12 cellular contexts compared by ENCODE assay signal in genomic region chr19:38737297-38737865, GRCh38. TPM values are rescaled to one million over a fixed set of nuclear protein-coding genes. Genes with fewer than 3 reads are reported as not detected.
DNase-seq lines count a peak whose midpoint lies in the region; ATAC-seq and TF ChIP-seq lines count a peak whose summit lies in the region.
"Had no signal": no experiment of that assay in that cellular context is flagged by ENCODE, and none has a peak within 500 bp of the region (broad histone marks: within the 10 kb centered on the region; RNA-seq: fewer than 3 reads in every experiment).

No MANE protein-coding gene starts in this region.

- peaks cover 48% of the 10 kb centered on the region for H3K4me1 Mint-ChIP-seq in CD14-positive monocyte
- peaks cover 25% of the 10 kb centered on the region for H3K4me1 Mint-ChIP-seq in activated T-helper 17 cell treated with anti-CD3 and anti-CD28 coated beads, Interleukin-2, amount 50 U/mL, for 72 hours
- peaks cover 7 to 47% (median 29%) of the 10 kb centered on the region in 7 donors for H3K4me1 Mint-ChIP-seq in naive thymus-derived CD4-positive, alpha-beta T cell

- peaks cover 15 to 27% of the 10 kb centered on the region in 2 donors for H3K4me1 ChIP-seq in naive thymus-derived CD4-positive, alpha-beta T cell (ENCODE audit: control insufficient read depth in 2 of 2, insufficient read depth in 2 of 2, low read length in 2 of 2)

- H3K27me3 ChIP-seq in naive thymus-derived CD4-positive, alpha-beta T cell (ENCODE audit: control insufficient read depth in 2 of 2, insufficient read depth in 2 of 2, low read length in 2 of 2), result no peaks in the 10 kb centered on the region

- POLR2A ChIA-PET in naive thymus-derived CD4-positive, alpha-beta T cell (lab: Charles Lee), result interaction anchor here (2.5 kb wide), 1 partner anchor 32 kb away, joined by 7 read pairs; no protein-coding TSS in a partner anchor

- peak overlapping the region; percentile 44 to 81 for H3K4me3 Mint-ChIP-seq in CD14-positive monocyte
- H3K4me3 Mint-ChIP-seq in activated T-helper 17 cell treated with anti-CD3 and anti-CD28 coated beads, Interleukin-2, amount 50 U/mL, for 72 hours, result peak overlapping the region; percentile 80
- peak overlapping the region; percentile 53 to 83 (median 74) for H3K4me3 Mint-ChIP-seq in naive thymus-derived CD4-positive, alpha-beta T cell

- CTCF ChIA-PET in naive thymus-derived CD4-positive, alpha-beta T cell (lab: Charles Lee), result no interaction called here

- H3K9me3 Mint-ChIP-seq in CD14-positive monocyte, result peaks cover 0 to 5% (median 1%) of the 10 kb centered on the region in 7 donors
- H3K9me3 Mint-ChIP-seq in activated T-helper 17 cell treated with anti-CD3 and anti-CD28 coated beads, Interleukin-2, amount 50 U/mL, for 72 hours, result no peaks in the 10 kb centered on the region
- H3K9me3 Mint-ChIP-seq in naive thymus-derived CD4-positive, alpha-beta T cell, result peaks cover 0 to 3% (median 0%) of the 10 kb centered on the region in 11 donors
- H3K9me3 Mint-ChIP-seq: dendritic cell treated with granulocyte-macrophage colony-stimulating factor and Interleukin-4, amounts not matched to agents 40 ng/mL and 50 ng/mL, for 4 days had no signal

- no peaks in the 10 kb centered on the region for H3K36me3 ChIP-seq in naive thymus-derived CD4-positive, alpha-beta T cell (ENCODE audit: control insufficient read depth in 2 of 3, insufficient read depth in 3 of 3, low read length in 3 of 3)

- peaks cover 0 to 3% of the 10 kb centered on the region in 2 donors for H3K36me3 Mint-ChIP-seq in CD14-positive monocyte
- peaks cover 13% of the 10 kb centered on the region for H3K36me3 Mint-ChIP-seq in activated T-helper 17 cell treated with anti-CD3 and anti-CD28 coated beads, Interleukin-2, amount 50 U/mL, for 72 hours (ENCODE audit: low read depth)
- H3K36me3 Mint-ChIP-seq in naive thymus-derived CD4-positive, alpha-beta T cell, result peaks cover 0 to 3% (median 0%) of the 10 kb centered on the region in 5 donors

- no peaks in the 10 kb centered on the region for H3K9me3 ChIP-seq in naive thymus-derived CD4-positive, alpha-beta T cell (ENCODE audit: control insufficient read depth in 2 of 3, low read length in 3 of 3)

- intact Hi-C loops in CD14-positive monocyte (cut with micrococcal nuclease), result loop anchor here in 1 of 2 donors (10.0 kb wide), 1 partner anchor 187 kb away; no protein-coding TSS in a partner anchor
- intact Hi-C loops in naive thymus-derived CD4-positive, alpha-beta T cell (cut with micrococcal nuclease), result loop anchor here (2.0 to 5.0 kb wide), 2 partner anchors 31 to 90 kb away; partner anchors contain the start of gene ACTN4 (in 1 of the 2)

- peak overlapping the region in 5 of 7 donors; percentile 0 to 48 (median 11) for H3K27ac Mint-ChIP-seq in CD14-positive monocyte
- peak overlapping the region; percentile 1 for H3K27ac Mint-ChIP-seq in activated T-helper 17 cell treated with anti-CD3 and anti-CD28 coated beads, Interleukin-2, amount 50 U/mL, for 72 hours
- H3K27ac Mint-ChIP-seq in naive thymus-derived CD4-positive, alpha-beta T cell, result peak overlapping the region in 7 of 9 donors; percentile 11 to 89 (median 56)
- H3K27ac Mint-ChIP-seq: dendritic cell treated with granulocyte-macrophage colony-stimulating factor and Interleukin-4, amounts not matched to agents 40 ng/mL and 50 ng/mL, for 4 days had no signal

- no peak overlapping the region for H3K27ac ChIP-seq in naive thymus-derived CD4-positive, alpha-beta T cell (ENCODE audit: low read depth, low read length)

- TF ChIP-seq CTCF in CD14-positive monocyte (IDR thresholded peaks at IDR 0.05), result no peak

- DNase-seq in CD14-positive monocyte (ENCODE audit: low spot score) (no peak), Daoy (ENCODE audit: low read depth) (peak; percentile 2), dermis blood vessel endothelial cell (no peak), hippocampal formation (lab: John Stamatoyannopoulos, UW) (no peak), occipital lobe (lab: John Stamatoyannopoulos, UW) (no peak)
- no peak for DNase-seq in naive thymus-derived CD4-positive, alpha-beta T cell
- DNase-seq: NCI-H1436 treated with DMSO at 0.1 percent for 48 hours had no signal

- H3K4me3 ChIP-seq in naive thymus-derived CD4-positive, alpha-beta T cell (ENCODE audit: low read length), result no peak overlapping the region
- H3K4me3 ChIP-seq: lung had no signal

- H3K27me3 Mint-ChIP-seq in CD14-positive monocyte (ENCODE audit: low read depth in 3 of 3), result peaks cover 15 to 29% (median 19%) of the 10 kb centered on the region in 3 donors
- H3K27me3 Mint-ChIP-seq in activated T-helper 17 cell treated with anti-CD3 and anti-CD28 coated beads, Interleukin-2, amount 50 U/mL, for 72 hours, result no peaks in the 10 kb centered on the region
- H3K27me3 Mint-ChIP-seq in naive thymus-derived CD4-positive, alpha-beta T cell, result peaks cover 0 to 10% (median 0%) of the 10 kb centered on the region in 5 donors

- no peak for ATAC-seq in activated T-helper 17 cell treated with anti-CD3 and anti-CD28 coated beads, Interleukin-2, amount 50 U/mL, for 72 hours (replicated peaks)
- no peak for ATAC-seq in naive thymus-derived CD4-positive, alpha-beta T cell
- ATAC-seq in GM21360 (IDR thresholded peaks at IDR 0.05; ENCODE audit: unreplicated experiment), result no peak

RNA-seq across cellular contexts. Expression of gene CAPN12, which starts 6.9 kb away (rescaled TPM):
- not detected for polyA plus RNA-seq in CD14-positive monocyte
- total RNA-seq in Daoy (2014; rRNA removed; shearing (Covaris generic)), result not detected in 2 replicates
- 10 to 100 TPM in 1 of 2 donors, 1 to 10 TPM in 1; 3.8 to 75.3 TPM for total RNA-seq in activated T-helper 17 cell treated with anti-CD3 and anti-CD28 coated beads, Interleukin-2, amount 50 U/mL, for 72 hours
- 1 to 10 TPM; 2.5 to 5.1 (median 2.7) TPM for total RNA-seq in naive thymus-derived CD4-positive, alpha-beta T cell
- polyA plus RNA-seq in naive thymus-derived CD4-positive, alpha-beta T cell, result under 1 TPM in 1 of 2 donors, not detected in 1; 0.84 TPM
- 0.05 TPM in 1 of 2 replicates, not detected in the other for total RNA-seq in dermis blood vessel endothelial cell
- total RNA-seq in occipital lobe, result not detected

RNA-seq across cellular contexts. Expression of gene LGALS7, which starts 35.9 kb away (rescaled TPM):
- polyA plus RNA-seq in CD14-positive monocyte, result not detected
- not detected in 2 replicates for total RNA-seq in Daoy (2014; rRNA removed; shearing (Covaris generic))
- not detected for total RNA-seq in activated T-helper 17 cell treated with anti-CD3 and anti-CD28 coated beads, Interleukin-2, amount 50 U/mL, for 72 hours
- total RNA-seq in naive thymus-derived CD4-positive, alpha-beta T cell, result not detected
- polyA plus RNA-seq in naive thymus-derived CD4-positive, alpha-beta T cell, result not detected
- not detected in 2 replicates for total RNA-seq in dermis blood vessel endothelial cell
- 1.1 TPM for total RNA-seq in occipital lobe
- total RNA-seq: glomerular endothelial cell had no signal

RNA-seq across cellular contexts. Expression of gene LGALS7B, which starts 51.6 kb away (rescaled TPM):
- not detected for polyA plus RNA-seq in CD14-positive monocyte
- total RNA-seq in Daoy (2014; rRNA removed; shearing (Covaris generic)), result not detected in 2 replicates
- total RNA-seq in activated T-helper 17 cell treated with anti-CD3 and anti-CD28 coated beads, Interleukin-2, amount 50 U/mL, for 72 hours, result not detected
- total RNA-seq in naive thymus-derived CD4-positive, alpha-beta T cell, result not detected
- not detected for polyA plus RNA-seq in naive thymus-derived CD4-positive, alpha-beta T cell
- total RNA-seq in dermis blood vessel endothelial cell (1.4 TPM in 1 of 2 replicates, not detected in the other), occipital lobe (not detected)
- total RNA-seq: glomerular endothelial cell had no signal

Comparison
In these comparisons a context has a peak if more than half of its experiments do, and no peak if none do; other contexts are left out.
1. H3K27ac Mint-ChIP-seq: peak in every context shown above with its lines; median percentile 56 in naive thymus-derived CD4-positive, alpha-beta T cell; 11 in CD14-positive monocyte; 1 in activated T-helper 17 cell treated with anti-CD3 and anti-CD28 coated beads, Interleukin-2, amount 50 U/mL, for 72 hours.